21 cellular contexts compared by ENCODE assay signal in the genomic region with DNA sequence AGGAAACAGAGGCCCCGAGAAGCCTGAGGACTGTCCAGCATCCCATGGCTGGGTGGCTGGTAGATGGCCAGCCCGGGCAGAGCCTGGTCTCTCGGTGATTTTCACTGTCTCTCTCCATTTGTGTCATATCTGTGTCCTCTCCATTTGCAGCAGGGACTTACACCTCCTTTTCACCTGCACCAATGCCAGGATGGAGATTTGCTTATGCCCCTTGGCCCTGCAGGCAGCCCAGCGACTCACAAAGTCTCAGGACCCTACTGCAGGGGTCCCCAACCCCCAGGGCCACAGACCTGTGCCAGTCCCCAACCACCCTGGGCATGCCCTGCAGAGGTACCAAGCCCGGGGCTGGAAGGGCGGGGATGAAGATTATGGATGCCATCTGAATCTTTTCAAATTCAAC.
DNase-seq lines count a peak whose midpoint lies in the region; ATAC-seq and TF ChIP-seq lines count a peak whose summit lies in the region.
"Had no signal": no experiment of that assay in that cellular context is flagged by ENCODE, and none has a peak within 500 bp of the region (broad histone marks: within the 10 kb centered on the region; RNA-seq: fewer than 3 reads in every experiment).

No MANE protein-coding gene starts in this region.

- H3K4me3 ChIP-seq in coronary artery, result no peak overlapping the region
- no peak overlapping the region for H3K4me3 ChIP-seq in neuronal stem cell (ENCODE audit: low read length in 2 of 2)
- H3K4me3 ChIP-seq in PC-3 (ENCODE audit: low read length), result no peak overlapping the region
- H3K4me3 ChIP-seq: GM12878, K562 had no signal

- H3K23ac ChIP-seq in neuronal stem cell (ENCODE audit: low read depth, low read length, poor library complexity), result no peak overlapping the region

- no peaks in the 10 kb centered on the region for H3K36me3 Mint-ChIP-seq in activated naive CD8-positive, alpha-beta T cell treated with anti-CD3 and anti-CD28 coated beads, Interleukin-2, amount 10 ng/mL, durations not matched to agents 7 days and 5 days
- H3K36me3 Mint-ChIP-seq in activated naive CD8-positive, alpha-beta T cell treated with anti-CD3 and anti-CD28 coated beads for 36 hours, result no peaks in the 10 kb centered on the region
- no peaks in the 10 kb centered on the region for H3K36me3 Mint-ChIP-seq in CD4-positive, alpha-beta T cell (ENCODE audit: low read depth)
- no peaks in the 10 kb centered on the region for H3K36me3 Mint-ChIP-seq in activated CD4-positive, alpha-beta memory T cell treated with anti-CD3 and anti-CD28 coated beads, Interleukin-2, amount 10 ng/mL, durations not matched to agents 7 days and 5 days (ENCODE audit: low read depth)
- H3K36me3 Mint-ChIP-seq: CD8-positive, alpha-beta T cell had no signal

- no peak overlapping the region for H2AFZ ChIP-seq in neuronal stem cell (ENCODE audit: low read length)
- H2AFZ ChIP-seq in PC-3 (ENCODE audit: low read length), result no peak overlapping the region

- no peak overlapping the region for H4K8ac ChIP-seq in neuronal stem cell (ENCODE audit: low read depth, low read length)

- no peak for ATAC-seq in activated naive CD8-positive, alpha-beta T cell treated with anti-CD3 and anti-CD28 coated beads, Interleukin-2, amount 10 ng/mL, durations not matched to agents 7 days and 5 days (ENCODE audit: low read depth)
- ATAC-seq in CD4-positive, alpha-beta T cell (ENCODE audit: poor library complexity), result no peak
- ATAC-seq in HG02588 (IDR thresholded peaks at IDR 0.05; ENCODE audit: unreplicated experiment) (no peak), PC-3 (no peak)
- ATAC-seq: CD8-positive, alpha-beta T cell; GM12878 had no signal

- no peaks in the 10 kb centered on the region for H3K36me3 ChIP-seq in neuronal stem cell (replicated peaks in 1 of 2; ENCODE audit: control insufficient read depth in 2 of 2, insufficient read depth in 2 of 2, low read length in 2 of 2)
- no peaks in the 10 kb centered on the region for H3K36me3 ChIP-seq in PC-3 (ENCODE audit: low read depth, low read length)
- H3K36me3 ChIP-seq: BE2C had no signal

- H3K27me3 Mint-ChIP-seq in activated naive CD8-positive, alpha-beta T cell treated with anti-CD3 and anti-CD28 coated beads, Interleukin-2, amount 10 ng/mL, durations not matched to agents 7 days and 5 days, result no peaks in the 10 kb centered on the region
- no peaks in the 10 kb centered on the region for H3K27me3 Mint-ChIP-seq in activated naive CD8-positive, alpha-beta T cell treated with anti-CD3 and anti-CD28 coated beads for 36 hours
- H3K27me3 Mint-ChIP-seq in CD4-positive, alpha-beta T cell, result no peaks in the 10 kb centered on the region
- H3K27me3 Mint-ChIP-seq in activated CD4-positive, alpha-beta memory T cell treated with anti-CD3 and anti-CD28 coated beads, Interleukin-2, amount 10 ng/mL, durations not matched to agents 7 days and 5 days, result peaks cover under 1% of the 10 kb centered on the region

- H3K4me2 ChIP-seq in neuronal stem cell (ENCODE audit: insufficient read depth, low read length, poor library complexity, severe bottlenecking) (no peak overlapping the region), PC-3 (ENCODE audit: low read length) (no peak overlapping the region)

- H3K14ac ChIP-seq in neuronal stem cell (ENCODE audit: low read length), result no peak overlapping the region

- H3K9me3 Mint-ChIP-seq in activated naive CD8-positive, alpha-beta T cell treated with anti-CD3 and anti-CD28 coated beads, Interleukin-2, amount 10 ng/mL, durations not matched to agents 7 days and 5 days, result no peaks in the 10 kb centered on the region
- H3K9me3 Mint-ChIP-seq in activated naive CD8-positive, alpha-beta T cell treated with anti-CD3 and anti-CD28 coated beads for 36 hours, result no peaks in the 10 kb centered on the region
- no peaks in the 10 kb centered on the region for H3K9me3 Mint-ChIP-seq in CD4-positive, alpha-beta T cell
- no peaks in the 10 kb centered on the region for H3K9me3 Mint-ChIP-seq in activated CD4-positive, alpha-beta memory T cell treated with anti-CD3 and anti-CD28 coated beads, Interleukin-2, amount 10 ng/mL, durations not matched to agents 7 days and 5 days
- H3K9me3 Mint-ChIP-seq: CD14-positive monocyte; CD8-positive, alpha-beta T cell had no signal

- peaks cover 49% of the 10 kb centered on the region for H3K4me1 Mint-ChIP-seq in activated naive CD8-positive, alpha-beta T cell treated with anti-CD3 and anti-CD28 coated beads, Interleukin-2, amount 10 ng/mL, durations not matched to agents 7 days and 5 days
- peaks cover 39% of the 10 kb centered on the region for H3K4me1 Mint-ChIP-seq in activated naive CD8-positive, alpha-beta T cell treated with anti-CD3 and anti-CD28 coated beads for 36 hours
- H3K4me1 Mint-ChIP-seq in CD4-positive, alpha-beta T cell (ENCODE audit: low read depth), result peaks cover 44% of the 10 kb centered on the region
- peaks cover 7% of the 10 kb centered on the region for H3K4me1 Mint-ChIP-seq in activated CD4-positive, alpha-beta memory T cell treated with anti-CD3 and anti-CD28 coated beads, Interleukin-2, amount 10 ng/mL, durations not matched to agents 7 days and 5 days

- H3K27me3 ChIP-seq in CD4-positive, alpha-beta T cell (ENCODE audit: control insufficient read depth, insufficient read depth, low read length), result no peaks in the 10 kb centered on the region
- H3K27me3 ChIP-seq in neuronal stem cell (ENCODE audit: control insufficient read depth in 3 of 3, insufficient read depth in 3 of 3, low read depth in 1 of 3, low read length in 3 of 3), result no peaks in the 10 kb centered on the region
- H3K27me3 ChIP-seq in PC-3 (ENCODE audit: low read length), result peaks cover 84% of the 10 kb centered on the region
- H3K27me3 ChIP-seq: BE2C had no signal

- H4K91ac ChIP-seq in neuronal stem cell (ENCODE audit: low read depth, low read length, poor library complexity), result no peak overlapping the region

- peak overlapping the region; percentile 91 for H3K27ac Mint-ChIP-seq in activated naive CD8-positive, alpha-beta T cell treated with anti-CD3 and anti-CD28 coated beads, Interleukin-2, amount 10 ng/mL, durations not matched to agents 7 days and 5 days
- no peak overlapping the region for H3K27ac Mint-ChIP-seq in activated naive CD8-positive, alpha-beta T cell treated with anti-CD3 and anti-CD28 coated beads for 36 hours
- peak overlapping the region; percentile 89 for H3K27ac Mint-ChIP-seq in CD4-positive, alpha-beta T cell
- H3K27ac Mint-ChIP-seq in activated CD4-positive, alpha-beta memory T cell treated with anti-CD3 and anti-CD28 coated beads, Interleukin-2, amount 10 ng/mL, durations not matched to agents 7 days and 5 days, result no peak overlapping the region

- no peak overlapping the region for H2BK120ac ChIP-seq in neuronal stem cell (ENCODE audit: low read depth, low read length)

- H3K79me2 ChIP-seq in PC-3 (ENCODE audit: low read length), result no peaks in the 10 kb centered on the region

- no peak overlapping the region for H3K9ac ChIP-seq in neuronal stem cell (ENCODE audit: low read depth, low read length, poor library complexity)
- H3K9ac ChIP-seq in PC-3 (ENCODE audit: low read length), result no peak overlapping the region

- WGBS in neuronal stem cell (ENCODE audit: extremely low coverage in 2 of 2, insufficient read length in 2 of 2, insufficient replicate concordance in 1 of 2), 2 donors, result no CpG with 5 or more reads among the region's 6 CpGs

- no peak overlapping the region for H2BK5ac ChIP-seq in neuronal stem cell (ENCODE audit: low read length)

- H3K79me1 ChIP-seq in neuronal stem cell (ENCODE audit: low read depth, low read length), result no peaks in the 10 kb centered on the region

- intact Hi-C loops in CD4-positive, alpha-beta T cell (cut with DNase I, micrococcal nuclease), result no loop called here
- intact Hi-C loops in PC-3 (cut with micrococcal nuclease), result no loop called here

- POLR2A ChIA-PET in activated naive CD8-positive, alpha-beta T cell treated with anti-CD3 and anti-CD28 coated beads, Interleukin-2, amount 10 ng/mL, durations not matched to agents 7 days and 5 days (lab: Charles Lee), result interaction anchor here (0.6 to 0.7 kb wide), 3 partner anchors 69 to 95 kb away, joined by 3 to 6 read pairs (median 3); no protein-coding TSS in a partner anchor
- POLR2A ChIA-PET in CD4-positive, alpha-beta T cell (lab: Charles Lee), result interaction anchor here (1.2 kb wide), 1 partner anchor 15 kb away, joined by 3 read pairs; no protein-coding TSS in a partner anchor
- POLR2A ChIA-PET in PC-3 (lab: Charles Lee; ENCODE audit: unreplicated experiment), result no interaction called here
- POLR2A ChIA-PET in activated CD4-positive, alpha-beta memory T cell treated with anti-CD3 and anti-CD28 coated beads, Interleukin-2, amount 10 ng/mL, durations not matched to agents 7 days and 5 days (lab: Charles Lee), result no interaction called here

- H2BK12ac ChIP-seq in neuronal stem cell (ENCODE audit: low read length), result no peak overlapping the region

- no peaks in the 10 kb centered on the region for H3F3A ChIP-seq in PC-3 (ENCODE audit: low read length, unreplicated experiment)

- CTCF ChIA-PET in CD4-positive, alpha-beta T cell (lab: Charles Lee), result no interaction called here
- CTCF ChIA-PET in PC-3 (lab: Charles Lee), result no interaction called here
- CTCF ChIA-PET in activated CD4-positive, alpha-beta memory T cell treated with anti-CD3 and anti-CD28 coated beads, Interleukin-2, amount 10 ng/mL, durations not matched to agents 7 days and 5 days (lab: Charles Lee), result interaction anchor here (0.7 kb wide), 1 partner anchor 247 kb away, joined by 3 read pairs; no protein-coding TSS in a partner anchor

- H3K4me3 Mint-ChIP-seq in activated naive CD8-positive, alpha-beta T cell treated with anti-CD3 and anti-CD28 coated beads, Interleukin-2, amount 10 ng/mL, durations not matched to agents 7 days and 5 days, result no peak overlapping the region
- no peak overlapping the region for H3K4me3 Mint-ChIP-seq in activated naive CD8-positive, alpha-beta T cell treated with anti-CD3 and anti-CD28 coated beads for 36 hours
- H3K4me3 Mint-ChIP-seq in CD4-positive, alpha-beta T cell, result no peak overlapping the region
- H3K4me3 Mint-ChIP-seq in activated CD4-positive, alpha-beta memory T cell treated with anti-CD3 and anti-CD28 coated beads, Interleukin-2, amount 10 ng/mL, durations not matched to agents 7 days and 5 days, result no peak overlapping the region

- peak overlapping the region; percentile 44 for H3K18ac ChIP-seq in neuronal stem cell (ENCODE audit: low read length)

- H3K9me2 ChIP-seq in PC-3 (replicated peaks; ENCODE audit: low read length), result no peaks in the 10 kb centered on the region

- H2AK5ac ChIP-seq in neuronal stem cell (ENCODE audit: low read depth, low read length), result peak overlapping the region; percentile 2

- H4K20me1 ChIP-seq in PC-3 (ENCODE audit: low read length), result no peaks in the 10 kb centered on the region

- no peak for DNase-seq in activated naive CD8-positive, alpha-beta T cell treated with anti-CD3 and anti-CD28 coated beads, Interleukin-2, amount 10 ng/mL, durations not matched to agents 7 days and 5 days
- DNase-seq in activated naive CD8-positive, alpha-beta T cell treated with anti-CD3 and anti-CD28 coated beads for 36 hours, result no peak
- no peak for DNase-seq in CD4-positive, alpha-beta T cell
- peak; percentile 68 for DNase-seq in coronary artery (ENCODE audit: low spot score)
- no peak for DNase-seq in neuronal stem cell (ENCODE audit: low spot score)
- DNase-seq in PC-3, result no peak
- DNase-seq in activated CD4-positive, alpha-beta memory T cell treated with anti-CD3 and anti-CD28 coated beads, Interleukin-2, amount 10 ng/mL, durations not matched to agents 7 days and 5 days, result no peak
- DNase-seq: ACHN; BE2C; Calu3; CD8-positive, alpha-beta T cell; DMS 273 treated with DMSO at 0.1 percent for 48 hours; DND-41; EL; HCEC 1CT; IMR-90 had no signal

- no TSS peak for BruUV-seq in PC-3 (replicated peaks; lab: Mats Ljungman, UMichigan)

- H2BK15ac ChIP-seq in neuronal stem cell (ENCODE audit: low read length), result no peak overlapping the region

- H3K4me1 ChIP-seq in neuronal stem cell (ENCODE audit: control insufficient read depth in 2 of 2, insufficient read depth in 1 of 2, low read depth in 1 of 2, low read length in 2 of 2) (peaks cover 5 to 16% of the 10 kb centered on the region in 2 donors), PC-3 (ENCODE audit: insufficient read depth, low read length) (no peaks in the 10 kb centered on the region)

- no peak overlapping the region for H3K27ac ChIP-seq in CD4-positive, alpha-beta T cell (ENCODE audit: low read depth, low read length)
- H3K27ac ChIP-seq in coronary artery (no peak overlapping the region), neuronal stem cell (replicated peaks; ENCODE audit: low read length) (no peak overlapping the region), PC-3 (ENCODE audit: low read length) (no peak overlapping the region)
- H3K27ac ChIP-seq: HL-60 had no signal

- no peaks in the 10 kb centered on the region for H3K9me3 ChIP-seq in CD4-positive, alpha-beta T cell (ENCODE audit: control insufficient read depth, low read length)
- no peaks in the 10 kb centered on the region for H3K9me3 ChIP-seq in neuronal stem cell (replicated peaks in 1 of 2; ENCODE audit: control insufficient read depth in 2 of 2, insufficient read depth in 1 of 2, low read depth in 1 of 2, low read length in 2 of 2)
- no peaks in the 10 kb centered on the region for H3K9me3 ChIP-seq in PC-3 (ENCODE audit: low read length)
- H3K9me3 ChIP-seq: BE2C had no signal

- TF ChIP-seq CTCF in CD4-positive, alpha-beta T cell (IDR thresholded peaks at IDR 0.05), result no peak
- TF ChIP-seq CTCF in coronary artery (IDR thresholded peaks at IDR 0.05) (no peak), PC-3 (conservative IDR thresholded peaks at IDR 0.05; ENCODE audit: low read depth, low read length) (no peak)

- H3K4ac ChIP-seq in neuronal stem cell (ENCODE audit: low read length), result no peak overlapping the region

Comparison
In these comparisons a context has a peak if more than half of its experiments do, and no peak if none do; other contexts are left out.
1. H3K27ac Mint-ChIP-seq: peak in activated naive CD8-positive, alpha-beta T cell treated with anti-CD3 and anti-CD28 coated beads, Interleukin-2, amount 10 ng/mL, durations not matched to agents 7 days and 5 days (single experiment) and CD4-positive, alpha-beta T cell (single experiment); none in activated naive CD8-positive, alpha-beta T cell treated with anti-CD3 and anti-CD28 coated beads for 36 hours (single experiment) and activated CD4-positive, alpha-beta memory T cell treated with anti-CD3 and anti-CD28 coated beads, Interleukin-2, amount 10 ng/mL, durations not matched to agents 7 days and 5 days (single experiment).
2. POLR2A ChIA-PET loops: an anchor here in activated naive CD8-positive, alpha-beta T cell treated with anti-CD3 and anti-CD28 coated beads, Interleukin-2, amount 10 ng/mL, durations not matched to agents 7 days and 5 days (0.6 to 0.7 kb wide) and CD4-positive, alpha-beta T cell (1.2 kb wide); none called in PC-3 and activated CD4-positive, alpha-beta memory T cell treated with anti-CD3 and anti-CD28 coated beads, Interleukin-2, amount 10 ng/mL, durations not matched to agents 7 days and 5 days.